ENCODE assay signal across 1 cellular context in the genomic region with DNA sequence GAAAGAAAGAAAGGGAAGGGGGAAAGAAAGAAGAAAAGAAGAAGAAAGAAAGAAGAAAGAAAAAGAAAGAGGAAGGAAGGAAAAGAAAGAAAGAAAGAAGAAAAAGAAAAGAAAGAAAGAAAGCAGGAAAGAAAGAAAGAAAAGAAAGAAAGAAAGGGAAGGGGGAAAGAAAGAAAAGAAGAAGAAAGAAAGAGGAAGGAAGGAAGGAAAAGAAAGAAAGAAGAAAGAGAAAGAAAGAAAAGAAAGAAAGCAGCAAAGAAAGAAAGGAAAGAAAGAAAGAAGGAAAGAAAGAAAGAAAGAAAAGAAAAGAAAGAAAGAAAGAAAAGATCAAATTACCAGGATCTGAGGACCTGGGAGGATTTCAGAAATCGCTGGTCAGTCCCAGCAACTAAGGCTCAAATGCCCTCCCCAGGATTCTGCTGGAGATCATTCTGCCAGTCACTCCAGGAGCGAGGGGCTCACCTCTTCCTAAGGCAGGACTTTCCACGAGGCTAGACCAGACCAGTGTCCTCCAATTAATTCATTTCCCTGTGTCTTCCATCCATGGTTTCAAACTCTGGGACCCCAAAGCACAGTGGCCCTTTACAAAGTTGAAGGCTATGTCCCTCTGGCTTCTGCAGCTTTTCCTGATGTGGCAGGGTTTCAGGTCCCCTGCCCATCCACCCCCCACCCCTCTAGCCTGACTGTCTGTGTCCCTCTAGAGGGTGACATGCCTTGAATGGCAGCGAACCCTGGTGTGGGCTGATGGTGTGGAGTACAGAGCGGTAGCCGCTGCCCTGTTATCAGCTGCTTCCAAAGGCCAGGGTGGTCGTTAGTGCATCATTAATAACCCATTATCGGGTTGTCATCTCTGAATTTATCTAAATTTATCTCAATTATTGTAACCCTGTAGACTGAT.
TF ChIP-seq lines count a peak whose summit lies in the region.

No MANE protein-coding gene starts in this region.

TF ChIP-seq in K562, 482 proteins besides CTCF, POLR2A, EP300 and RAD21 (continued from another document and continues in another):
- TF ChIP-seq E4F1 (CRISPR knock-in tag; IDR thresholded peaks at IDR 0.05; ENCODE audit: borderline replicate concordance) (no peak), RUNX1 (IDR thresholded peaks at IDR 0.05; ENCODE audit: low read depth) (no peak), HDAC8 (tag; IDR thresholded peaks at IDR 0.05) (no peak), ZFP1 (CRISPR knock-in tag; IDR thresholded peaks at IDR 0.05) (no peak), ZBTB7A (IDR thresholded peaks at IDR 0.05; ENCODE audit: borderline replicate concordance, control insufficient read depth, low read depth, low read length) (0 out of 2 replicates have a peak, but pooled peaks have one; percentile 26), HDAC2 (IDR thresholded peaks at IDR 0.05) (0 out of 2 replicates have a peak, but pooled peaks have one; percentile 43), ETV5 (CRISPR knock-in tag; IDR thresholded peaks at IDR 0.05; ENCODE audit: low read depth) (no peak), ATF1 (CRISPR knock-in tag; IDR thresholded peaks at IDR 0.05) (no peak), ATF1 (tag; IDR thresholded peaks at IDR 0.05) (no peak), ZNF407 (IDR thresholded peaks at IDR 0.05; ENCODE audit: low read depth) (peak; percentile 23; the same call in 1 of the 2 replicates), SMARCB1 (IDR thresholded peaks at IDR 0.05; ENCODE audit: insufficient read length, low read depth) (no peak), ASH1L (IDR thresholded peaks at IDR 0.05; ENCODE audit: borderline replicate concordance, low read depth, partially characterized antibody) (peak; percentile 59), NCOR1 (IDR thresholded peaks at IDR 0.05) (no peak), JUND (IDR thresholded peaks at IDR 0.05; ENCODE audit: borderline replicate concordance, low read depth, low read length) (no peak), JUND (tag; IDR thresholded peaks at IDR 0.05; ENCODE audit: borderline replicate concordance, low read depth, low read length) (no peak), STAT5B (CRISPR knock-in tag; IDR thresholded peaks at IDR 0.05) (no peak), MTA1 (IDR thresholded peaks at IDR 0.05; ENCODE audit: borderline replicate concordance) (peak; percentile 92), MIER1 (IDR thresholded peaks at IDR 0.05; ENCODE audit: low read depth) (0 out of 2 replicates have a peak, but pooled peaks have one; percentile 32), ADNP (tag; IDR thresholded peaks at IDR 0.05) (no peak), TOE1 (IDR thresholded peaks at IDR 0.05; ENCODE audit: borderline replicate concordance) (0 out of 2 replicates have a peak, but pooled peaks have one; percentile 45), TOE1 (CRISPR knock-in tag; IDR thresholded peaks at IDR 0.05; ENCODE audit: borderline replicate concordance, low read depth) (no peak), POLR2G (IDR thresholded peaks at IDR 0.05; ENCODE audit: low read depth, low read length) (no peak), TCF15 (CRISPR knock-in tag; IDR thresholded peaks at IDR 0.05) (no peak), BMI1 (IDR thresholded peaks at IDR 0.05; ENCODE audit: low read length) (no peak), PHF8 (IDR thresholded peaks at IDR 0.05; ENCODE audit: borderline replicate concordance, low read length) (no peak), MCM7 (IDR thresholded peaks at IDR 0.05) (0 out of 4 replicates have a peak, but pooled peaks of 1 of the 2 experiments have one; percentile 73), BRCA1 (IDR thresholded peaks at IDR 0.05) (no peak), BRCA1 (CRISPR knock-in tag; IDR thresholded peaks at IDR 0.05) (no peak), HEY1 (CRISPR knock-in tag; IDR thresholded peaks at IDR 0.05; ENCODE audit: borderline replicate concordance) (no peak), NCOA2 (IDR thresholded peaks at IDR 0.05; ENCODE audit: partially characterized antibody in 2 of 2) (peak in 1 of 2 experiments; percentile 46), MED1 (CRISPR knock-in tag; IDR thresholded peaks at IDR 0.05; ENCODE audit: borderline replicate concordance) (no peak), HOXB6 (CRISPR knock-in tag; IDR thresholded peaks at IDR 0.05; ENCODE audit: borderline replicate concordance) (no peak), ZFPM2 (CRISPR knock-in tag; IDR thresholded peaks at IDR 0.05) (no peak), ZBTB1 (CRISPR knock-in tag; IDR thresholded peaks at IDR 0.05; ENCODE audit: borderline replicate concordance, low read depth) (no peak), ARID1B (IDR thresholded peaks at IDR 0.05) (peak; percentile 12; the same call in 1 of the 2 replicates), CBFA2T2 (conservative IDR thresholded peaks at IDR 0.05) (no peak), E2F4 (CRISPR knock-in tag; IDR thresholded peaks at IDR 0.05; ENCODE audit: low read depth) (no peak), ZBTB17 (CRISPR knock-in tag; IDR thresholded peaks at IDR 0.05) (no peak), HBP1 (CRISPR knock-in tag; IDR thresholded peaks at IDR 0.05) (no peak), ZNF717 (CRISPR knock-in tag; IDR thresholded peaks at IDR 0.05) (no peak), ZNF175 (CRISPR knock-in tag; IDR thresholded peaks at IDR 0.05; ENCODE audit: low read depth) (no peak), ZNF280A (IDR thresholded peaks at IDR 0.05; ENCODE audit: low read depth, partially characterized antibody) (peak; percentile 45)
- TF ChIP-seq, protein P1, sequence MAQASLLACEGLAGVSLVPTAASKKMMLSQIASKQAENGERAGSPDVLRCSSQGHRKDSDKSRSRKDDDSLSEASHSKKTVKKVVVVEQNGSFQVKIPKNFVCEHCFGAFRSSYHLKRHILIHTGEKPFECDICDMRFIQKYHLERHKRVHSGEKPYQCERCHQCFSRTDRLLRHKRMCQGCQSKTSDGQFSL (CRISPR knock-in tag; IDR thresholded peaks at IDR 0.05) = peak; percentile 77
- TF ChIP-seq, protein P1 (tag; IDR thresholded peaks at IDR 0.05) = no peak
- TF ChIP-seq, protein P2, sequence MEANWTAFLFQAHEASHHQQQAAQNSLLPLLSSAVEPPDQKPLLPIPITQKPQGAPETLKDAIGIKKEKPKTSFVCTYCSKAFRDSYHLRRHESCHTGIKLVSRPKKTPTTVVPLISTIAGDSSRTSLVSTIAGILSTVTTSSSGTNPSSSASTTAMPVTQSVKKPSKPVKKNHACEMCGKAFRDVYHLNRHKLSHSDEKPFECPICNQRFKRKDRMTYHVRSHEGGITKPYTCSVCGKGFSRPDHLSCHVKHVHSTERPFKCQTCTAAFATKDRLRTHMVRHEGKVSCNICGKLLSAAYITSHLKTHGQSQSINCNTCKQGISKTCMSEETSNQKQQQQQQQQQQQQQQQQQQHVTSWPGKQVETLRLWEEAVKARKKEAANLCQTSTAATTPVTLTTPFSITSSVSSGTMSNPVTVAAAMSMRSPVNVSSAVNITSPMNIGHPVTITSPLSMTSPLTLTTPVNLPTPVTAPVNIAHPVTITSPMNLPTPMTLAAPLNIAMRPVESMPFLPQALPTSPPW (CRISPR knock-in tag; IDR thresholded peaks at IDR 0.05) = peak; percentile 40; the same call in 1 of the 2 replicates
